Comparison of ENCODE assay signal across 13 cellular contexts in genomic region chr15:45585069-45585468, GRCh38.
"Had no signal": no experiment of that assay in that cellular context is flagged by ENCODE, and none has a peak within 500 bp of the region (broad histone marks: within the 10 kb centered on the region; RNA-seq: fewer than 3 reads in every experiment).

No MANE protein-coding gene starts in this region.

- DNase-seq: activated CD4-positive, alpha-beta T cell treated with anti-CD3 and anti-CD28 coated beads for 1 hour; activated naive CD4-positive, alpha-beta T cell treated with anti-CD3 and anti-CD28 coated beads, Interleukin-2, amount 50 U/mL, for 16 hours; amniotic stem cell; esophagus squamous epithelium; foreskin keratinocyte; mammary epithelial cell; retina; T-cell; T1000; upper lobe of left lung had no signal

- H3K9me3 ChIP-seq: breast epithelium, esophagus squamous epithelium, upper lobe of left lung had no signal

- H3K9ac ChIP-seq: parathyroid adenoma had no signal

- H2AFZ ChIP-seq: parathyroid adenoma had no signal

- H3K9me3 Mint-ChIP-seq: activated T-helper 1 cell treated with anti-CD3 and anti-CD28 coated beads, Interleukin-12 subunit alpha, Interleukin-12 subunit beta, Interleukin-2, Interleukin-4 antibody, amounts not matched to agents 30 ng/mL and 10 ng/mL and 1 ng/mL, durations not matched to agents 14 hours and 24 hours and 36 hours; T-cell had no signal

- H3K36me3 ChIP-seq: breast epithelium, esophagus squamous epithelium, upper lobe of left lung had no signal

- H3K27ac Mint-ChIP-seq: activated T-helper 1 cell treated with anti-CD3 and anti-CD28 coated beads, Interleukin-12 subunit alpha, Interleukin-12 subunit beta, Interleukin-2, Interleukin-4 antibody, amounts not matched to agents 30 ng/mL and 10 ng/mL and 1 ng/mL, durations not matched to agents 14 hours and 24 hours and 36 hours had no signal

- H3K27me3 ChIP-seq: breast epithelium, esophagus squamous epithelium, upper lobe of left lung had no signal

- H3K36me3 Mint-ChIP-seq: T-cell had no signal

- H3K4me3 ChIP-seq: breast epithelium, esophagus squamous epithelium, upper lobe of left lung had no signal

- H3K27ac ChIP-seq: foreskin keratinocyte, upper lobe of left lung had no signal
